Comparison of ENCODE assay signal across 26 cellular contexts in genomic region chr6:149699150-149699549, GRCh38. TPM values are rescaled to one million over a fixed set of nuclear protein-coding genes. Genes with fewer than 3 reads are reported as not detected.
DNase-seq lines count a peak whose midpoint lies in the region; TF ChIP-seq lines count a peak whose summit lies in the region.
"Had no signal": no experiment of that assay in that cellular context is flagged by ENCODE, and none has a peak within 500 bp of the region (broad histone marks: within the 10 kb centered on the region; RNA-seq: fewer than 3 reads in every experiment).

No MANE protein-coding gene starts in this region.

- H3K36me3 ChIP-seq in WERI-Rb-1 (peaks cover 22% of the 10 kb centered on the region), spleen (peaks cover 0 to 77% (median 18%) of the 10 kb centered on the region in 6 donors)

- 91 to 100% (median 98%) methylated on average over 2 of the region's 2 CpGs for WGBS in spleen, 5 donors

- H3K4me3 ChIP-seq in WERI-Rb-1 (ENCODE audit: low read depth, low read length) (no peak overlapping the region), spleen (no peak overlapping the region)
- H3K4me3 ChIP-seq: esophagus muscularis mucosa, heart left ventricle, left ventricle myocardium inferior, pancreas, upper lobe of right lung had no signal

- intact Hi-C loops in spleen (cut with DNase I; ENCODE audit: low total_unique reads), result no loop called here

- no peak for TF ChIP-seq POLR2A in spleen (IDR thresholded peaks at IDR 0.05)

- H3K27me3 ChIP-seq in WERI-Rb-1 (ENCODE audit: insufficient read depth, low read depth, severe bottlenecking), result no peaks in the 10 kb centered on the region
- no peaks in the 10 kb centered on the region for H3K27me3 ChIP-seq in spleen (replicated peaks in 1 of 7)
- H3K27me3 ChIP-seq: esophagus muscularis mucosa, heart left ventricle, pancreas, upper lobe of right lung had no signal

- no peaks in the 10 kb centered on the region for H3K9me3 ChIP-seq in WERI-Rb-1 (ENCODE audit: severe bottlenecking)
- no peaks in the 10 kb centered on the region for H3K9me3 ChIP-seq in spleen
- H3K9me3 ChIP-seq: esophagus muscularis mucosa, heart left ventricle, left ventricle myocardium inferior, pancreas, upper lobe of right lung had no signal

- H3K27ac ChIP-seq in C4-2B, result no peak overlapping the region
- H3K27ac ChIP-seq in WERI-Rb-1, result no peak overlapping the region
- H3K27ac ChIP-seq in spleen, result no peak overlapping the region
- H3K27ac ChIP-seq: esophagus muscularis mucosa, heart left ventricle, left ventricle myocardium inferior, pancreas, upper lobe of right lung had no signal

- no peak for DNase-seq in WERI-Rb-1
- DNase-seq in occipital lobe (lab: John Stamatoyannopoulos, UW), result no peak
- DNase-seq in NCI-H2107 (lab: John Stamatoyannopoulos, UW), result no peak
- DNase-seq in spleen, result no peak
- DNase-seq: activated CD4-positive, alpha-beta T cell treated with anti-CD3 and anti-CD28 coated beads, Interleukin-2, amount 50 U/mL, for 1 hour; activated naive CD4-positive, alpha-beta T cell; activated T-cell treated with anti-CD3 and anti-CD28 coated beads, Interleukin-2, amount 50 U/mL, for 48 hours; DMS53; foreskin melanocyte; heart left ventricle; Kasumi-1; left ventricle myocardium inferior; mesendoderm; NCI-H1436; NCI-H446; NCI-H774; pancreas; retina; RPMI8226; small intestine; stimulated activated naive CD4-positive, alpha-beta T cell; T-cell; upper lobe of right lung had no signal

- TF ChIP-seq CTCF in C4-2B (conservative IDR thresholded peaks at IDR 0.05), result peak; percentile 3; the same call in 1 of the 2 replicates
- TF ChIP-seq CTCF in GM12873 (IDR thresholded peaks at IDR 0.05; ENCODE audit: insufficient read depth, low read depth, low read length, missing control alignments), result peak; percentile 9
- peak; percentile 39 for TF ChIP-seq CTCF in WERI-Rb-1 (IDR thresholded peaks at IDR 0.05; ENCODE audit: low read depth, low read length)
- no peak for TF ChIP-seq CTCF in spleen (IDR thresholded peaks at IDR 0.05 in 8 of 11, conservative IDR thresholded peaks at IDR 0.05 in 3 of 11)

- H3K4me1 ChIP-seq in spleen, result peaks cover 6 to 76% (median 25%) of the 10 kb centered on the region in 6 donors
- H3K4me1 ChIP-seq: pancreas had no signal

RNA-seq across cellular contexts. Expression of gene LATS1, which starts 18.8 kb away (rescaled TPM):
- 29.5 TPM for total RNA-seq in occipital lobe
- 10 to 100 TPM; 29.3 to 40.9 (median 33.8) TPM for total RNA-seq in spleen
- polyA plus RNA-seq in spleen, result 1 to 10 TPM; 5.0 to 7.4 (median 6.2) TPM

RNA-seq across cellular contexts. Expression of gene NUP43, which starts 47.2 kb away (rescaled TPM):
- 23.9 TPM for total RNA-seq in occipital lobe
- 10 to 100 TPM; 31.0 to 49.1 (median 41.6) TPM for total RNA-seq in spleen
- 10 to 100 TPM in 2 of 3 donors, 1 to 10 TPM in 1; 8.6 to 13.3 (median 10.5) TPM for polyA plus RNA-seq in spleen

RNA-seq across cellular contexts. Expression of gene PCMT1, which starts 50.4 kb away (rescaled TPM):
- total RNA-seq in occipital lobe (173 TPM), spleen (10 to 100 TPM; 40.9 to 66.7 (median 53.4) TPM)
- polyA plus RNA-seq in spleen, result 10 to 100 TPM; 22.0 to 38.0 (median 33.0) TPM

RNA-seq across cellular contexts. Expression of gene KATNA1, which starts 50.6 kb away (rescaled TPM):
- total RNA-seq in occipital lobe (28.5 TPM), spleen (10 to 100 TPM; 13.6 to 28.5 (median 17.1) TPM)
- 10 to 100 TPM in 2 of 3 donors, 1 to 10 TPM in 1; 9.3 to 13.8 (median 10.9) TPM for polyA plus RNA-seq in spleen

Comparison
In these comparisons a context has a peak if more than half of its experiments do, and no peak if none do; other contexts are left out.
1. CTCF ChIP-seq: peak in C4-2B (single experiment), GM12873 (single experiment) and WERI-Rb-1 (single experiment); none in spleen (0 of 11).